8 cellular contexts compared by ENCODE assay signal in the genomic region with DNA sequence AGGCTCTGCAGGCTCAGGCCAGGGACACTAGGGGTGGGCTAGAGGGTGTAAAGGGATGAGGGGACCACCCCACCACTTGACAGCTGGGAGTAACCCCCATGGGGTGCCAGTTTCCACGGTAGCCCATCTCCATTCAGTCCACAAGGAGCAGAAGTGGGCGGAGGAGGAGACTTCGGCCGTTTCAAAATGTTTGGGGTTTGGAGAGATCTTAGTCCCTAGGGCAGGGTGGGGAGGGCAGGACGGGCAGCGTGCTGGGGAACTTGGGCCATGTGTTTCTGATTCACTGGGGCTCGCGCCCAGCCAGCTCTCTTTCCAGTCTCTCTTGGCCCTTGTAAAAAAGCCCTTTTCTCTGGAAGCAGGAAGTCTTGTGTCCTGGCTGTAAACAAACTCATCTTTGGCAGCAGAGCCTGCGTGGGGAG. TPM values are rescaled to one million over a fixed set of nuclear protein-coding genes. Genes with fewer than 3 reads are reported as not detected.
DNase-seq lines count a peak whose midpoint lies in the region; ATAC-seq and TF ChIP-seq lines count a peak whose summit lies in the region.

No MANE protein-coding gene starts in this region.

- no peak overlapping the region for H3K4me3 Mint-ChIP-seq in Caco-2 (ENCODE audit: unreplicated experiment)
- H3K4me3 Mint-ChIP-seq in activated T-cell treated with anti-CD3 and anti-CD28 coated beads, Interleukin-2, amount 50 U/mL, for 4 hours = no peak overlapping the region

- H3K4me1 ChIP-seq in Caco-2 = peaks cover 24% of the 10 kb centered on the region

- POLR2A ChIA-PET in Caco-2 (lab: Charles Lee) = interaction anchor here (1.2 kb wide), 1 partner anchor 28 kb away, joined by 4 read pairs; no protein-coding TSS in a partner anchor

- H3K9me3 Mint-ChIP-seq in Caco-2 (ENCODE audit: unreplicated experiment) = no peaks in the 10 kb centered on the region
- no peaks in the 10 kb centered on the region for H3K9me3 Mint-ChIP-seq in activated T-cell treated with anti-CD3 and anti-CD28 coated beads, Interleukin-2, amount 50 U/mL, for 4 hours

- H3K4me1 Mint-ChIP-seq in Caco-2 (ENCODE audit: low read depth, unreplicated experiment) = peaks cover 15% of the 10 kb centered on the region
- peaks cover 23% of the 10 kb centered on the region for H3K4me1 Mint-ChIP-seq in activated T-cell treated with anti-CD3 and anti-CD28 coated beads, Interleukin-2, amount 50 U/mL, for 4 hours (ENCODE audit: low read depth)

- peak overlapping the region; percentile 3 for H3K27ac Mint-ChIP-seq in Caco-2 (ENCODE audit: unreplicated experiment)

- intact Hi-C loops in Caco-2 (cut with micrococcal nuclease; ENCODE audit: unreplicated experiment) = no loop called here

- H3K4me3 ChIP-seq in Caco-2 (ENCODE audit: low read depth, low read length) = no peak overlapping the region

- ATAC-seq in activated T-cell treated with anti-CD3 and anti-CD28 coated beads, Interleukin-2, amount 50 U/mL, for 4 hours = no peak
- ATAC-seq in HG03025 (IDR thresholded peaks at IDR 0.05; ENCODE audit: low FRiP score, unreplicated experiment) (no peak), GM21786 (IDR thresholded peaks at IDR 0.05; ENCODE audit: unreplicated experiment) (no peak)

- H3K27me3 ChIP-seq in Caco-2 (replicated peaks; ENCODE audit: control insufficient read depth, insufficient read depth, low read length) = no peaks in the 10 kb centered on the region

- no TSS peak for BruUV-seq in Caco-2 (replicated peaks; lab: Mats Ljungman, UMichigan)

- CTCF ChIA-PET in Caco-2 (lab: Charles Lee) = interaction anchor here (0.7 kb wide), 1 partner anchor 98 kb away, joined by 3 read pairs; no protein-coding TSS in a partner anchor

- no peaks in the 10 kb centered on the region for H3K36me3 Mint-ChIP-seq in Caco-2 (ENCODE audit: insufficient read depth, unreplicated experiment)
- H3K36me3 Mint-ChIP-seq in activated T-cell treated with anti-CD3 and anti-CD28 coated beads, Interleukin-2, amount 50 U/mL, for 4 hours (ENCODE audit: insufficient read depth) = no peaks in the 10 kb centered on the region

- DNase-seq in Caco-2 (no peak), T1000 (lab: John Stamatoyannopoulos, UW) (peak; percentile 47), globus pallidus (ENCODE audit: low spot score) (peak; percentile 70), renal cortical epithelial cell (ENCODE audit: low read depth) (peak; percentile 19)
- DNase-seq in activated T-cell treated with anti-CD3 and anti-CD28 coated beads, Interleukin-2, amount 50 U/mL, for 4 hours = no peak
- no peak for DNase-seq in activated naive CD4-positive, alpha-beta T cell treated with anti-CD3 and anti-CD28 coated beads, Interleukin-2, amount 50 U/mL, for 16 hours

- no peaks in the 10 kb centered on the region for H3K9me3 ChIP-seq in Caco-2

- no peak for TF ChIP-seq CTCF in Caco-2 (IDR thresholded peaks at IDR 0.05; ENCODE audit: insufficient read depth in 1 of 2, low read depth in 1 of 2, low read length in 1 of 2, severe bottlenecking in 1 of 2, unreplicated experiment in 1 of 2)

- H3K36me3 ChIP-seq in Caco-2 (ENCODE audit: control insufficient read depth, insufficient read depth, low read length) = no peaks in the 10 kb centered on the region

- no peaks in the 10 kb centered on the region for H3K27me3 Mint-ChIP-seq in Caco-2 (ENCODE audit: insufficient read depth, unreplicated experiment)
- H3K27me3 Mint-ChIP-seq in activated T-cell treated with anti-CD3 and anti-CD28 coated beads, Interleukin-2, amount 50 U/mL, for 4 hours (ENCODE audit: low read depth) = peaks cover 2% of the 10 kb centered on the region

RNA-seq across cellular contexts. Expression of a gene that starts 8.3 kb away (rescaled TPM):
- total RNA-seq in Caco-2 (2022) = 0.32 and 1.0 TPM in 2 replicates
- total RNA-seq in renal cortical epithelial cell = 10.3 and 49.8 TPM in 2 replicates
- not detected for total RNA-seq in activated T-cell treated with anti-CD3 and anti-CD28 coated beads, Interleukin-2, amount 50 U/mL, for 4 hours

RNA-seq across cellular contexts. Expression of a gene that starts 10.6 kb away (rescaled TPM):
- total RNA-seq in Caco-2 (2022) = not detected in 2 replicates
- total RNA-seq in renal cortical epithelial cell = 0.94 and 5.0 TPM in 2 replicates
- not detected for total RNA-seq in activated T-cell treated with anti-CD3 and anti-CD28 coated beads, Interleukin-2, amount 50 U/mL, for 4 hours

RNA-seq across cellular contexts. Expression of a gene that starts 28.0 kb away (rescaled TPM):
- total RNA-seq in Caco-2 (2022) (33.8 and 37.2 TPM in 2 replicates), renal cortical epithelial cell (30.0 and 40.1 TPM in 2 replicates)
- 10 to 100 TPM; 29.5 to 37.0 (median 34.3) TPM for total RNA-seq in activated T-cell treated with anti-CD3 and anti-CD28 coated beads, Interleukin-2, amount 50 U/mL, for 4 hours

RNA-seq across cellular contexts. Expression of a gene that starts 56.4 kb away (rescaled TPM):
- 0.77 and 2.5 TPM in 2 replicates for total RNA-seq in Caco-2 (2022)
- 3.5 and 8.0 TPM in 2 replicates for total RNA-seq in renal cortical epithelial cell
- not detected for total RNA-seq in activated T-cell treated with anti-CD3 and anti-CD28 coated beads, Interleukin-2, amount 50 U/mL, for 4 hours

Comparison
In these comparisons a context has a peak if more than half of its experiments do, and no peak if none do; other contexts are left out.
1. DNase-seq: peak in T1000 (single experiment), globus pallidus (single experiment) and renal cortical epithelial cell (single experiment); none in Caco-2 (0 of 2), activated T-cell treated with anti-CD3 and anti-CD28 coated beads, Interleukin-2, amount 50 U/mL, for 4 hours (single experiment) and activated naive CD4-positive, alpha-beta T cell treated with anti-CD3 and anti-CD28 coated beads, Interleukin-2, amount 50 U/mL, for 16 hours (single experiment).